In genomic region chr9:107261106-107261505, GRCh38 we compare ENCODE assay signal across 16 cellular contexts. TPM values are rescaled to one million over a fixed set of nuclear protein-coding genes. Genes with fewer than 3 reads are reported as not detected.
DNase-seq lines count a peak whose midpoint lies in the region; ATAC-seq and TF ChIP-seq lines count a peak whose summit lies in the region.
"Had no signal": no experiment of that assay in that cellular context is flagged by ENCODE, and none has a peak within 500 bp of the region (broad histone marks: within the 10 kb centered on the region; RNA-seq: fewer than 3 reads in every experiment).

No MANE protein-coding gene starts in this region.

- no peak overlapping the region for H3K9ac ChIP-seq in SK-N-SH

- H3K9me3 ChIP-seq in right lobe of liver (no peaks in the 10 kb centered on the region), SK-N-SH (0 out of 2 replicates have a peak, but pooled peaks cover 4% of the 10 kb centered on the region)
- H3K9me3 ChIP-seq: gastrocnemius medialis, thyroid gland had no signal

- no peaks in the 10 kb centered on the region for H3F3A ChIP-seq in SK-N-SH (replicated peaks; ENCODE audit: insufficient read depth)

- peak overlapping the region; percentile 6 for H2AFZ ChIP-seq in ACC112 (ENCODE audit: low read length, unreplicated experiment)
- no peak overlapping the region for H2AFZ ChIP-seq in SK-N-SH (ENCODE audit: low read depth)

- peaks cover 8% of the 10 kb centered on the region for H3K4me1 ChIP-seq in ACC112 (ENCODE audit: control insufficient read depth, insufficient read depth, low read length, unreplicated experiment)
- H3K4me1 ChIP-seq in right lobe of liver, result peaks cover 0 to 27% (median 6%) of the 10 kb centered on the region in 4 donors
- no peaks in the 10 kb centered on the region for H3K4me1 ChIP-seq in SK-N-SH (ENCODE audit: control insufficient read depth in 1 of 2, insufficient read depth in 2 of 2, low read depth in 1 of 2, low read length in 1 of 2)
- H3K4me1 ChIP-seq: gastrocnemius medialis, thyroid gland had no signal

- H3K79me2 ChIP-seq in ACC112 (ENCODE audit: control insufficient read depth, insufficient read depth, low read length, unreplicated experiment) (no peaks in the 10 kb centered on the region), SK-N-SH (ENCODE audit: insufficient read depth) (no peaks in the 10 kb centered on the region)

- no peaks in the 10 kb centered on the region for H3K9me2 ChIP-seq in SK-N-SH

- intact Hi-C loops in right lobe of liver (cut with DNase I), result no loop called here

- H3K27me3 ChIP-seq in ACC112 (ENCODE audit: insufficient read depth, low read length) (no peaks in the 10 kb centered on the region), right lobe of liver (no peaks in the 10 kb centered on the region), SK-N-SH (ENCODE audit: insufficient read depth) (no peaks in the 10 kb centered on the region)
- H3K27me3 ChIP-seq: gastrocnemius medialis, thyroid gland had no signal

- H3K4me2 ChIP-seq in SK-N-SH, result no peak overlapping the region

- TF ChIP-seq RAD21 in SK-N-SH (IDR thresholded peaks at IDR 0.05; ENCODE audit: low read length), result no peak

- peak; percentile 9 for ATAC-seq in GM21723 (IDR thresholded peaks at IDR 0.05; ENCODE audit: unreplicated experiment)
- peak; percentile 19 to 34 (median 28) for ATAC-seq in right lobe of liver
- ATAC-seq in GM18873 (IDR thresholded peaks at IDR 0.05; ENCODE audit: low FRiP score, unreplicated experiment), result no peak
- ATAC-seq: gastrocnemius medialis had no signal

- H3K27ac ChIP-seq in ACC112 (ENCODE audit: low read depth, low read length), result no peak overlapping the region
- H3K27ac ChIP-seq in right lobe of liver, result peak overlapping the region; percentile 20 to 76 (median 61)
- no peak overlapping the region for H3K27ac ChIP-seq in SK-N-SH (ENCODE audit: low read depth in 2 of 2, low read length in 1 of 2)
- H3K27ac ChIP-seq: gastrocnemius medialis, thyroid gland had no signal

- CTCF ChIA-PET in SK-N-SH (lab: Yijun Ruan, JAX), result interaction anchor here (0.6 to 1.5 kb wide), 4 partner anchors 10 to 89 kb away, joined by 3 to 8 read pairs (median 3); no protein-coding TSS in a partner anchor

- no peak for TF ChIP-seq POLR2A in right lobe of liver (IDR thresholded peaks at IDR 0.05)

- no peak for TF ChIP-seq EP300 in SK-N-SH (IDR thresholded peaks at IDR 0.05; ENCODE audit: borderline replicate concordance in 1 of 2, low read depth in 1 of 2, low read length in 1 of 2)

- H3K36me3 ChIP-seq in ACC112 (ENCODE audit: insufficient read depth, low read length) (no peaks in the 10 kb centered on the region), right lobe of liver (no peaks in the 10 kb centered on the region), SK-N-SH (replicated peaks in 1 of 2; ENCODE audit: control insufficient read depth in 1 of 2, insufficient read depth in 2 of 2, low read length in 1 of 2) (no peaks in the 10 kb centered on the region)
- H3K36me3 ChIP-seq: gastrocnemius medialis, thyroid gland had no signal

- POLR2A ChIA-PET in SK-N-SH (lab: Yijun Ruan, JAX), result no interaction called here

- H4K20me1 ChIP-seq in SK-N-SH (ENCODE audit: insufficient read depth), result no peaks in the 10 kb centered on the region

- DNase-seq in NAMALWA (ENCODE audit: low spot score) (peak; percentile 32), right lobe of liver (no peak), SK-N-SH (no peak), GM19238 (ENCODE audit: insufficient read length, low spot score) (no peak)
- no peak for DNase-seq in effector CD8-positive, alpha-beta T cell (lab: John Stamatoyannopoulos, UW)
- DNase-seq: activated gamma-delta T cell; gastrocnemius medialis; midbrain; NCI-H1092 treated with DMSO at 0.1 percent for 48 hours; NK-92 treated with Interleukin-12 subunit alpha and Interleukin-12 subunit beta, amount 100 ng/mL, for 24 hours; SHP77; stimulated activated CD4-positive, alpha-beta T cell treated with anti-CD3 and anti-CD28 coated beads, Interleukin-4, amount 100 ng/mL, for 4 hours; thyroid gland had no signal

- no peak overlapping the region for H3K4me3 ChIP-seq in ACC112 (ENCODE audit: low read depth, low read length)
- H3K4me3 ChIP-seq in right lobe of liver, result no peak overlapping the region
- H3K4me3 ChIP-seq in SK-N-SH (ENCODE audit: low read depth in 2 of 2, low read length in 1 of 2), result no peak overlapping the region
- H3K4me3 ChIP-seq: gastrocnemius medialis, thyroid gland had no signal

- TF ChIP-seq CTCF in right lobe of liver (IDR thresholded peaks at IDR 0.05), result no peak
- TF ChIP-seq CTCF in SK-N-SH (IDR thresholded peaks at IDR 0.05), result no peak

- WGBS in right lobe of liver (ENCODE audit: insufficient coverage, low coverage, low lambda C conversion rate, missing lambda C conversion rate), result 57% methylated on average over 5 of the region's 5 CpGs
- WGBS in SK-N-SH (ENCODE audit: low lambda C conversion rate), result 78% methylated on average over 5 of the region's 5 CpGs

TF ChIP-seq in SK-N-SH, 30 proteins besides CTCF, POLR2A, EP300 and RAD21:
- TF ChIP-seq GATA2 (CRISPR knock-in tag; IDR thresholded peaks at IDR 0.05), result no peak
- no peak for TF ChIP-seq YY1 (IDR thresholded peaks at IDR 0.05; ENCODE audit: low read depth)
- no peak for TF ChIP-seq JUND (IDR thresholded peaks at IDR 0.05)
- no peak for TF ChIP-seq ZBTB33 (IDR thresholded peaks at IDR 0.05; ENCODE audit: borderline replicate concordance, low read depth)
- no peak for TF ChIP-seq FOXJ3 (CRISPR knock-in tag; IDR thresholded peaks at IDR 0.05)
- no peak for TF ChIP-seq EZH2phosphoT487 (IDR thresholded peaks at IDR 0.05; ENCODE audit: borderline replicate concordance, low read depth)
- TF ChIP-seq NRF1 (IDR thresholded peaks at IDR 0.05; ENCODE audit: low read depth, low read length), result no peak
- no peak for TF ChIP-seq IRF3 (IDR thresholded peaks at IDR 0.05; ENCODE audit: low read depth, low read length)
- TF ChIP-seq USF2 (IDR thresholded peaks at IDR 0.05; ENCODE audit: borderline replicate concordance, low read depth, low read length), result no peak
- TF ChIP-seq SIN3A (IDR thresholded peaks at IDR 0.05; ENCODE audit: borderline replicate concordance, low read depth, low read length), result no peak
- no peak for TF ChIP-seq REST (IDR thresholded peaks at IDR 0.05; ENCODE audit: low read depth, low read length)

RNA-seq across cellular contexts. Expression of gene RAD23B, which starts 22.0 kb away (rescaled TPM):
- total RNA-seq in right lobe of liver, result 100 to 1,000 TPM in 2 of 6 experiments, 10 to 100 TPM in 4; 86.9 to 110 (median 99.1) TPM
- polyA plus RNA-seq in SK-N-SH (2012; rRNA removed), result 62.9 and 80.7 TPM in 2 replicates
- polyA plus RNA-seq in SK-N-SH (2012; cell fraction: cytosol; rRNA removed), result 83.6 and 90.2 TPM in 2 replicates
- polyA plus RNA-seq in SK-N-SH (2012; cell fraction: nucleus; rRNA removed), result 22.5 and 50.3 TPM in 2 replicates

Comparison
In these comparisons a context has a peak if more than half of its experiments do, and no peak if none do; other contexts are left out.
1. H3K27ac ChIP-seq: peak in right lobe of liver (3 of 3); none in ACC112 (single experiment) and SK-N-SH (0 of 2).